ENCODE assay signal across 8 cellular contexts in the genomic region with DNA sequence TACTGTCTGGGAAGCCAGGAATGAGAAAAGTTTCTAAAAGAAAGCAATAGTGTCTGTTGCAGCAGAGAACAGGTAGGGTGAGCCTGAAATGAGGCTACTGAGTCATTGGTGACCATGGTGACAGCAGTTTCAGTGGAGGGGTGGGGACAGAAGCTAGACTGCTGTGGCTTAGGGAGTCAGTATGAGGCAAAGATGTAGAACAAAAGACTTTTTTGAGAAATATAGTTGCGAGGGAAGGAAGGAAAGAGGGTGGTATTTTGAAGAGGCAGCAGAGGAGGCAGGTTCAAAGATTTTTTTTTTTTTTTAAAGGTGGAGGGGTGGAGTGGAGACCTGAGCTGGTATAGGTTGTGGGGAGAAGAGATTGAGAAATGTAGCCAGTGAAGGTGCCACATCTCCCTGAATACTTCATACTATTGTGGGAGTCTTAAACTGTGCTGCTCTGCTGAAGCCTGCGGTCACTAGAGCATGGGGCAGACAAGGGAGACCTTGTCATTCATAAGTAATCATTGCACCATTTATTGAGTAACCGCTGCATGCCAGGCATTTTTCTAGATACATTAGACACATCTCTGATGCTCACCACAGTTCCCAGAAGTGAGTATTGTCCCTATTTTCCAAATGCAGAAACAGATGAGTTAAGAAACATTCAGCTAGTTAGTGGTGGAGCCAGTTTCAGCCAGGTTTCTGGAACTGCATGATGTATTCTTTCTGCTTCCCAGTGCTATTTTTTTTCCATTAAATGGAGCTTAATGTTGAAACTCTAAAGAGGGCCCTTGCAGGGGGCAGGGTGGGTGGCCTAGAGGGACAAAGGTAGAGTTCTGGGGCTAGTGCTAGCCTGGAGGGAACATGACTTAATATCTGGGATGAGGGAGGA. TPM values are rescaled to one million over a fixed set of nuclear protein-coding genes. Genes with fewer than 3 reads are reported as not detected.
A peak's percentile ranks its signal among the peaks of the same experiment; 100 is the strongest.
DNase-seq lines count a peak whose midpoint lies in the region; ATAC-seq and TF ChIP-seq lines count a peak whose summit lies in the region.

No MANE protein-coding gene starts in this region.

- no peaks in the 10 kb centered on the region for H3K9me3 ChIP-seq in effector memory CD4-positive, alpha-beta T cell (ENCODE audit: control insufficient read depth, low read length)

- H3K79me2 ChIP-seq in ACC112 (ENCODE audit: control insufficient read depth, insufficient read depth, low read length, unreplicated experiment): peaks cover 19% of the 10 kb centered on the region

- ATAC-seq in GM19452 (IDR thresholded peaks at IDR 0.05; ENCODE audit: unreplicated experiment): peak; percentile 80

- POLR2A ChIA-PET in activated CD4-positive, alpha-beta T cell treated with anti-CD3 and anti-CD28 coated beads, Interleukin-2, amount 10 ng/mL, durations not matched to agents 7 days and 5 days (lab: Charles Lee): no interaction called here

- no peak overlapping the region for H3K4me3 Mint-ChIP-seq in activated CD4-positive, alpha-beta T cell treated with anti-CD3 and anti-CD28 coated beads, Interleukin-2, amount 10 ng/mL, durations not matched to agents 7 days and 5 days
- H3K4me3 Mint-ChIP-seq in progenitor cell of endocrine pancreas (ENCODE audit: low read depth): no peak overlapping the region

- no peaks in the 10 kb centered on the region for H3K36me3 ChIP-seq in ACC112 (ENCODE audit: insufficient read depth, low read length)
- no peaks in the 10 kb centered on the region for H3K36me3 ChIP-seq in effector memory CD4-positive, alpha-beta T cell (ENCODE audit: control insufficient read depth, insufficient read depth, low read length)

- peaks cover 76% of the 10 kb centered on the region for H3K4me1 Mint-ChIP-seq in activated CD4-positive, alpha-beta T cell treated with anti-CD3 and anti-CD28 coated beads, Interleukin-2, amount 10 ng/mL, durations not matched to agents 7 days and 5 days
- H3K4me1 Mint-ChIP-seq in progenitor cell of endocrine pancreas (ENCODE audit: low read depth): peaks cover 17% of the 10 kb centered on the region

- no peaks in the 10 kb centered on the region for H3K27me3 ChIP-seq in ACC112 (ENCODE audit: insufficient read depth, low read length)
- no peaks in the 10 kb centered on the region for H3K27me3 ChIP-seq in HL-60 (ENCODE audit: insufficient read depth, poor library complexity, severe bottlenecking)
- no peaks in the 10 kb centered on the region for H3K27me3 ChIP-seq in effector memory CD4-positive, alpha-beta T cell (replicated peaks; ENCODE audit: control insufficient read depth, insufficient read depth, low read length, poor library complexity, severe bottlenecking)

- peaks cover 14% of the 10 kb centered on the region for H3K36me3 Mint-ChIP-seq in activated CD4-positive, alpha-beta T cell treated with anti-CD3 and anti-CD28 coated beads, Interleukin-2, amount 10 ng/mL, durations not matched to agents 7 days and 5 days (ENCODE audit: low read depth)
- no peaks in the 10 kb centered on the region for H3K36me3 Mint-ChIP-seq in progenitor cell of endocrine pancreas (ENCODE audit: insufficient read depth)

- no peak overlapping the region for H2AFZ ChIP-seq in ACC112 (ENCODE audit: low read length, unreplicated experiment)

- H3K4me3 ChIP-seq in ACC112 (ENCODE audit: low read depth, low read length) (no peak overlapping the region), HL-60 (replicated peaks; ENCODE audit: insufficient read depth, low read length) (no peak overlapping the region)
- H3K4me3 ChIP-seq in effector memory CD4-positive, alpha-beta T cell (ENCODE audit: insufficient read depth, low read depth, low read length, poor library complexity, severe bottlenecking): peak overlapping the region; percentile 0

- no peaks in the 10 kb centered on the region for H3K27me3 Mint-ChIP-seq in activated CD4-positive, alpha-beta T cell treated with anti-CD3 and anti-CD28 coated beads, Interleukin-2, amount 10 ng/mL, durations not matched to agents 7 days and 5 days
- H3K27me3 Mint-ChIP-seq in progenitor cell of endocrine pancreas: no peaks in the 10 kb centered on the region

- TF ChIP-seq CTCF in HL-60 (IDR thresholded peaks at IDR 0.05; ENCODE audit: insufficient read depth, low read length): no peak
- no peak for TF ChIP-seq CTCF in progenitor cell of endocrine pancreas (IDR thresholded peaks at IDR 0.05; ENCODE audit: unreplicated experiment)

- peaks cover 23% of the 10 kb centered on the region for H3K4me1 ChIP-seq in ACC112 (ENCODE audit: control insufficient read depth, insufficient read depth, low read length, unreplicated experiment)
- H3K4me1 ChIP-seq in effector memory CD4-positive, alpha-beta T cell (ENCODE audit: control insufficient read depth, insufficient read depth, low read length, poor library complexity, severe bottlenecking): peaks cover 55% of the 10 kb centered on the region

- H3K27ac ChIP-seq in ACC112 (ENCODE audit: low read depth, low read length) (peak overlapping the region; percentile 73), HL-60 (replicated peaks) (peak overlapping the region; percentile 79)
- peak overlapping the region; percentile 58 for H3K27ac ChIP-seq in effector memory CD4-positive, alpha-beta T cell (ENCODE audit: insufficient read depth, low read length, poor library complexity, severe bottlenecking)

- H3K9me3 Mint-ChIP-seq in activated CD4-positive, alpha-beta T cell treated with anti-CD3 and anti-CD28 coated beads, Interleukin-2, amount 10 ng/mL, durations not matched to agents 7 days and 5 days: no peaks in the 10 kb centered on the region
- H3K9me3 Mint-ChIP-seq in progenitor cell of endocrine pancreas (ENCODE audit: low read depth): no peaks in the 10 kb centered on the region

- peak overlapping the region; percentile 81 for H3K27ac Mint-ChIP-seq in activated CD4-positive, alpha-beta T cell treated with anti-CD3 and anti-CD28 coated beads, Interleukin-2, amount 10 ng/mL, durations not matched to agents 7 days and 5 days
- peak overlapping the region; percentile 4 for H3K27ac Mint-ChIP-seq in progenitor cell of endocrine pancreas

- CTCF ChIA-PET in activated CD4-positive, alpha-beta T cell treated with anti-CD3 and anti-CD28 coated beads, Interleukin-2, amount 10 ng/mL, durations not matched to agents 7 days and 5 days (lab: Charles Lee): interaction anchor here (0.9 to 2.1 kb wide), 7 partner anchors 11 to 75 kb away, joined by 3 to 13 read pairs (median 6); partner anchors contain the start of gene STIM1

- DNase-seq in HL-60 (ENCODE audit: low read depth in 1 of 2, low spot score in 1 of 2) (peak; percentile 79 to 90), progenitor cell of endocrine pancreas (ENCODE audit: low spot score, unreplicated experiment) (no peak), NCI-H146 treated with DMSO at 0.1 percent for 48 hours (lab: John Stamatoyannopoulos, UW; ENCODE audit: unreplicated experiment) (no peak), NCI-H2171 (lab: John Stamatoyannopoulos, UW) (no peak)
- peak; percentile 78 for DNase-seq in activated CD4-positive, alpha-beta T cell treated with anti-CD3 and anti-CD28 coated beads, Interleukin-2, amount 10 ng/mL, durations not matched to agents 7 days and 5 days
- peak; percentile 29 to 43 (median 31) for DNase-seq in effector memory CD4-positive, alpha-beta T cell

RNA-seq across cellular contexts. Expression of gene STIM1, which starts 49.9 kb away (rescaled TPM):
- total RNA-seq in activated CD4-positive, alpha-beta T cell treated with anti-CD3 and anti-CD28 coated beads, Interleukin-2, amount 10 ng/mL, durations not matched to agents 7 days and 5 days: 100 to 1,000 TPM; 103 to 108 TPM
- 27.2 and 32.7 TPM in 2 replicates for total RNA-seq in progenitor cell of endocrine pancreas

Comparison
In these comparisons a context has a peak if more than half of its experiments do, and no peak if none do; other contexts are left out.
1. DNase-seq: peak in HL-60 (2 of 2), activated CD4-positive, alpha-beta T cell treated with anti-CD3 and anti-CD28 coated beads, Interleukin-2, amount 10 ng/mL, durations not matched to agents 7 days and 5 days (single experiment) and effector memory CD4-positive, alpha-beta T cell (3 of 3); none in progenitor cell of endocrine pancreas (single experiment), NCI-H146 treated with DMSO at 0.1 percent for 48 hours (single experiment) and NCI-H2171 (single experiment).
2. Peak in every context shown above with its lines, with median percentiles within 50 percentile points of each other: H3K27ac ChIP-seq.